Comparison of ENCODE assay signal across 8 cellular contexts in genomic region chr20:41318271-41318649, GRCh38. TPM values are rescaled to one million over a fixed set of nuclear protein-coding genes. Genes with fewer than 3 reads are reported as not detected.
DNase-seq lines count a peak whose midpoint lies in the region; ATAC-seq and TF ChIP-seq lines count a peak whose summit lies in the region.

No MANE protein-coding gene starts in this region.

- peak overlapping the region; percentile 32 for H4K91ac ChIP-seq in mesenchymal stem cell (ENCODE audit: low read length)

- H2BK120ac ChIP-seq in mesenchymal stem cell (ENCODE audit: low read depth, low read length): no peak overlapping the region

- no peak for ATAC-seq in left cardiac atrium
- no peak for ATAC-seq in HG03521 (IDR thresholded peaks at IDR 0.05; ENCODE audit: unreplicated experiment)
- no peak for ATAC-seq in HG03571 (IDR thresholded peaks at IDR 0.05; ENCODE audit: unreplicated experiment)

- H3K9ac ChIP-seq in mesenchymal stem cell (ENCODE audit: low read length): peak overlapping the region; percentile 92

- peak overlapping the region; percentile 74 for H2AK5ac ChIP-seq in mesenchymal stem cell (ENCODE audit: low read length, severe bottlenecking)

- H3K4ac ChIP-seq in mesenchymal stem cell (ENCODE audit: low read depth in 1 of 2, low read length in 2 of 2): no peak overlapping the region

- H3K14ac ChIP-seq in mesenchymal stem cell (ENCODE audit: low read length in 2 of 2): no peak overlapping the region

- H4K8ac ChIP-seq in mesenchymal stem cell (ENCODE audit: low read length): no peak overlapping the region

- no peaks in the 10 kb centered on the region for H3K79me1 ChIP-seq in mesenchymal stem cell (replicated peaks; ENCODE audit: low read length, poor library complexity, severe bottlenecking)

- intact Hi-C loops in left ventricle myocardium inferior (cut with micrococcal nuclease) (no loop called here), left cardiac atrium (cut with DNase I) (loop anchor here in 1 of 2 donors (5.0 to 10.0 kb wide), 2 partner anchors 63 to 86 kb away; no protein-coding TSS in a partner anchor)

- in situ Hi-C loops in astrocyte of the cerebellum (cut with HindIII; ENCODE audit: low sequenced_read_pairs): no loop called here

- H3K9me3 ChIP-seq in left ventricle myocardium inferior (replicated peaks): no peaks in the 10 kb centered on the region
- H3K9me3 ChIP-seq in mesenchymal stem cell (ENCODE audit: control insufficient read depth, low read length): no peaks in the 10 kb centered on the region

- H3K27ac ChIP-seq in left ventricle myocardium inferior (replicated peaks): peak overlapping the region; percentile 93
- H3K27ac ChIP-seq in mesenchymal stem cell (ENCODE audit: low read length, poor library complexity, severe bottlenecking): peak overlapping the region; percentile 23

- H3K18ac ChIP-seq in mesenchymal stem cell (ENCODE audit: low read depth in 1 of 2, low read length in 2 of 2): peak overlapping the region in 1 of 2 experiments; percentile 41

- H3K36me3 ChIP-seq in left ventricle myocardium inferior (no peaks in the 10 kb centered on the region), mesenchymal stem cell (ENCODE audit: control insufficient read depth in 1 of 2, insufficient read depth in 2 of 2, low read depth in 1 of 2, low read length in 2 of 2) (no peaks in the 10 kb centered on the region)

- H3K23ac ChIP-seq in mesenchymal stem cell (ENCODE audit: low read length in 2 of 2): no peak overlapping the region

- no peak overlapping the region for H2AFZ ChIP-seq in mesenchymal stem cell (ENCODE audit: low read depth, low read length)

- 61% methylated on average over 4 of the region's 5 CpGs for WGBS in mesenchymal stem cell

- DNase-seq in left ventricle myocardium inferior: no peak
- DNase-seq in left cardiac atrium: no peak
- DNase-seq in astrocyte of the cerebellum (ENCODE audit: low read depth): no peak
- DNase-seq in mesenchymal stem cell: no peak
- no peak for DNase-seq in NCI-H345 treated with DMSO at 0.1 percent for 48 hours (lab: John Stamatoyannopoulos, UW; ENCODE audit: unreplicated experiment)
- no peak for DNase-seq in activated effector memory CD4-positive, alpha-beta T cell treated with Interleukin-2 at 50 U/mL for 16 hours

- TF ChIP-seq CTCF in left ventricle myocardium inferior (IDR thresholded peaks at IDR 0.05; ENCODE audit: borderline replicate concordance) (no peak), astrocyte of the cerebellum (IDR thresholded peaks at IDR 0.05; ENCODE audit: low read depth, low read length, missing control alignments) (no peak)

- no peak overlapping the region for H2BK15ac ChIP-seq in mesenchymal stem cell (ENCODE audit: low read depth, poor library complexity, severe bottlenecking)

- peaks cover 48% of the 10 kb centered on the region for H3K4me1 ChIP-seq in left ventricle myocardium inferior
- H3K4me1 ChIP-seq in mesenchymal stem cell (ENCODE audit: control insufficient read depth, insufficient read depth, low read depth, low read length): peaks cover 6% of the 10 kb centered on the region

- peak overlapping the region; percentile 70 for H3K4me2 ChIP-seq in mesenchymal stem cell (ENCODE audit: low read length, poor library complexity, severe bottlenecking)

- H3K27me3 ChIP-seq in left ventricle myocardium inferior (ENCODE audit: low read depth): no peaks in the 10 kb centered on the region
- no peaks in the 10 kb centered on the region for H3K27me3 ChIP-seq in mesenchymal stem cell (ENCODE audit: control insufficient read depth in 1 of 2, insufficient read depth in 1 of 2, low read length in 2 of 2)

- peak overlapping the region; percentile 84 for H3K4me3 ChIP-seq in left ventricle myocardium inferior
- peak overlapping the region; percentile 70 for H3K4me3 ChIP-seq in astrocyte of the cerebellum (ENCODE audit: low read depth, low read length)
- H3K4me3 ChIP-seq in mesenchymal stem cell (ENCODE audit: insufficient read depth in 1 of 2, low read depth in 1 of 2, low read length in 2 of 2): peak overlapping the region in 1 of 2 experiments; percentile 82

- H2BK12ac ChIP-seq in mesenchymal stem cell (ENCODE audit: low read length in 2 of 2): no peak overlapping the region

- no peak overlapping the region for H2BK5ac ChIP-seq in mesenchymal stem cell (ENCODE audit: low read depth, low read length, poor library complexity, severe bottlenecking)

RNA-seq across cellular contexts. Expression of gene ZHX3, which starts 0.7 kb away (rescaled TPM):
- total RNA-seq in left ventricle myocardium inferior (34.6 TPM), left cardiac atrium (10 to 100 TPM; 32.8 to 34.2 TPM)
- polyA plus RNA-seq in mesenchymal stem cell (2013, experiment 1 of 2): 26.5 TPM
- polyA plus RNA-seq in mesenchymal stem cell (2013, experiment 2 of 2): 23.3 TPM

RNA-seq across cellular contexts. Expression of gene LPIN3, which starts 22.4 kb away (rescaled TPM):
- total RNA-seq in left ventricle myocardium inferior: 19.9 TPM
- total RNA-seq in left cardiac atrium: 10 to 100 TPM; 12.1 to 12.9 TPM
- 8.1 TPM for polyA plus RNA-seq in mesenchymal stem cell (2013, experiment 1 of 2)
- 8.1 TPM for polyA plus RNA-seq in mesenchymal stem cell (2013, experiment 2 of 2)

RNA-seq across cellular contexts. Expression of gene EMILIN3, which starts 48.4 kb away (rescaled TPM):
- total RNA-seq in left ventricle myocardium inferior (4.2 TPM), left cardiac atrium (1 to 10 TPM in 1 of 2 donors, under 1 TPM in 1; 0.44 to 3.4 TPM)
- 0.08 TPM for polyA plus RNA-seq in mesenchymal stem cell (2013, experiment 1 of 2)
- polyA plus RNA-seq in mesenchymal stem cell (2013, experiment 2 of 2): 0.11 TPM
